In genomic region chr15:77440378-77440999, GRCh38 we compare ENCODE assay signal across 9 cellular contexts. TPM values are rescaled to one million over a fixed set of nuclear protein-coding genes. Genes with fewer than 3 reads are reported as not detected.
DNase-seq lines count a peak whose midpoint lies in the region; ATAC-seq, FAIRE-seq and TF ChIP-seq lines count a peak whose summit lies in the region.
"Had no signal": no experiment of that assay in that cellular context is flagged by ENCODE, and none has a peak within 500 bp of the region (broad histone marks: within the 10 kb centered on the region; RNA-seq: fewer than 3 reads in every experiment).

No MANE protein-coding gene starts in this region.

- no peak overlapping the region for H2AFZ ChIP-seq in osteoblast (ENCODE audit: low read length)

- 70% methylated on average over 3 of the region's 3 CpGs for WGBS in suprapubic skin

- peaks cover 27% of the 10 kb centered on the region for H4K20me1 ChIP-seq in osteoblast (ENCODE audit: insufficient read depth, low read length)

- TF ChIP-seq EP300 in suprapubic skin (IDR thresholded peaks at IDR 0.05): no peak

- DNase-seq in RKO (ENCODE audit: low spot score) (peak; percentile 42), osteoblast (ENCODE audit: insufficient read length, low spot score, missing footprints) (peak; percentile 25), occipital lobe (lab: John Stamatoyannopoulos, UW) (no peak), frontal cortex (ENCODE audit: low spot score in 2 of 2) (no peak), suprapubic skin (ENCODE audit: low spot score in 2 of 2) (no peak)
- DNase-seq: activated CD4-positive, alpha-beta T cell treated with anti-CD3 and anti-CD28 coated beads for 4 hours; NCI-H1930 had no signal

- no peak overlapping the region for H3K4me3 ChIP-seq in osteoblast (ENCODE audit: insufficient read depth, low read length)
- H3K4me3 ChIP-seq in suprapubic skin: no peak overlapping the region

- ATAC-seq in GM19025 (IDR thresholded peaks at IDR 0.05; ENCODE audit: low read depth, unreplicated experiment) (peak; percentile 63), HG02852 (IDR thresholded peaks at IDR 0.05; ENCODE audit: unreplicated experiment) (peak; percentile 77)

- no peak for FAIRE-seq in frontal cortex (lab: Jason Lieb, UNC)

- no peak overlapping the region for H3K4me2 ChIP-seq in osteoblast (ENCODE audit: insufficient read depth, low read length)

- H3K4me1 ChIP-seq in osteoblast (ENCODE audit: insufficient read depth, low read length) (peaks cover 7% of the 10 kb centered on the region), suprapubic skin (peaks cover 9% of the 10 kb centered on the region)

- no peaks in the 10 kb centered on the region for H3K36me3 ChIP-seq in osteoblast (ENCODE audit: insufficient read depth, low read length)
- no peaks in the 10 kb centered on the region for H3K36me3 ChIP-seq in suprapubic skin

- H3K27ac ChIP-seq in osteoblast (ENCODE audit: low read depth, low read length): no peak overlapping the region
- no peak overlapping the region for H3K27ac ChIP-seq in suprapubic skin

- peaks cover 66% of the 10 kb centered on the region for H3K79me2 ChIP-seq in osteoblast (ENCODE audit: insufficient read depth, low read length)

- no peak for TF ChIP-seq CTCF in osteoblast (IDR thresholded peaks at IDR 0.05; ENCODE audit: extremely low read depth, low read depth, low read length)
- no peak for TF ChIP-seq CTCF in suprapubic skin (IDR thresholded peaks at IDR 0.05)

- no peaks in the 10 kb centered on the region for H3K27me3 ChIP-seq in osteoblast (ENCODE audit: insufficient read depth, low read length)
- no peaks in the 10 kb centered on the region for H3K27me3 ChIP-seq in suprapubic skin

- H3K9me3 ChIP-seq in osteoblast (ENCODE audit: low read depth, low read length) (no peaks in the 10 kb centered on the region), suprapubic skin (no peaks in the 10 kb centered on the region)

- TF ChIP-seq POLR2A in suprapubic skin (IDR thresholded peaks at IDR 0.05): no peak

RNA-seq across cellular contexts. Expression of gene HMG20A, which starts 19.8 kb away (rescaled TPM):
- total RNA-seq in osteoblast (30.8 and 33.0 TPM in 2 replicates), occipital lobe (41.6 TPM), frontal cortex (48.9 TPM), suprapubic skin (10 to 100 TPM; 21.3 to 35.6 (median 23.5) TPM)

RNA-seq across cellular contexts. Expression of gene PEAK1, which starts 20.6 kb away (rescaled TPM):
- 128 and 133 TPM in 2 replicates for total RNA-seq in osteoblast
- 25.4 TPM for total RNA-seq in occipital lobe
- 15.9 TPM for total RNA-seq in frontal cortex
- 10 to 100 TPM; 14.5 to 31.1 (median 25.9) TPM for total RNA-seq in suprapubic skin

Comparison
In these comparisons a context has a peak if more than half of its experiments do, and no peak if none do; other contexts are left out.
1. DNase-seq: peak in RKO (single experiment) and osteoblast (single experiment); none in occipital lobe (single experiment), frontal cortex (0 of 2) and suprapubic skin (0 of 2).